Comparison of ENCODE assay signal across 8 cellular contexts in genomic region chr4:3291411-3291968, GRCh38. TPM values are rescaled to one million over a fixed set of nuclear protein-coding genes. Genes with fewer than 3 reads are reported as not detected.
DNase-seq lines count a peak whose midpoint lies in the region; ATAC-seq and TF ChIP-seq lines count a peak whose summit lies in the region.

No MANE protein-coding gene starts in this region.

- DNase-seq in GM12865 (ENCODE audit: low read depth) (no peak), RKO (ENCODE audit: low spot score) (peak; percentile 31), epithelial cell of prostate (ENCODE audit: low read depth, low spot score) (no peak), EL (no peak), GM10248 (ENCODE audit: extremely low spot score) (no peak)

- no peaks in the 10 kb centered on the region for H4K20me1 ChIP-seq in neural cell (ENCODE audit: insufficient read depth)

- H3K79me2 ChIP-seq in neural cell (replicated peaks; ENCODE audit: insufficient read depth, low read length): peaks cover 18% of the 10 kb centered on the region

- H3K4me3 ChIP-seq in GM12865 (ENCODE audit: low read depth, low read length): peak overlapping the region; percentile 84
- peak overlapping the region; percentile 97 for H3K4me3 ChIP-seq in neural cell (ENCODE audit: low read length)

- POLR2A ChIA-PET in GM10248 (lab: Yijun Ruan, JAX): no interaction called here

- H3F3A ChIP-seq in neural cell (ENCODE audit: insufficient read depth, low read length, poor library complexity, severe bottlenecking): no peaks in the 10 kb centered on the region

- peak overlapping the region; percentile 89 for H3K9ac ChIP-seq in neural cell (ENCODE audit: low read length)

- no peak for TF ChIP-seq RAD21 in neural cell (conservative IDR thresholded peaks at IDR 0.05)

- no peaks in the 10 kb centered on the region for H3K9me3 ChIP-seq in neural cell (ENCODE audit: low read length)

- no peak for TF ChIP-seq EP300 in neural cell (conservative IDR thresholded peaks at IDR 0.05; ENCODE audit: poor library complexity, severe bottlenecking)

- H3K27me3 ChIP-seq in neural cell (ENCODE audit: insufficient read depth, low read depth, low read length): no peaks in the 10 kb centered on the region

- peak overlapping the region; percentile 59 for H3K27ac ChIP-seq in epithelial cell of prostate
- H3K27ac ChIP-seq in neural cell (ENCODE audit: low read length): peak overlapping the region; percentile 72

- peak overlapping the region; percentile 41 for H2AFZ ChIP-seq in neural cell (ENCODE audit: low read depth, low read length)

- peak overlapping the region; percentile 88 for H3K4me2 ChIP-seq in neural cell (ENCODE audit: low read length)

- ATAC-seq in HG03342 (IDR thresholded peaks at IDR 0.05; ENCODE audit: unreplicated experiment): no peak
- ATAC-seq in HG02763 (IDR thresholded peaks at IDR 0.05; ENCODE audit: unreplicated experiment): no peak

- CTCF ChIA-PET in GM10248 (lab: Yijun Ruan, JAX): no interaction called here

- TF ChIP-seq CTCF in GM12865 (IDR thresholded peaks at IDR 0.05; ENCODE audit: insufficient read depth, low read depth, low read length, missing control alignments): no peak
- no peak for TF ChIP-seq CTCF in neural cell (IDR thresholded peaks at IDR 0.05; ENCODE audit: poor library complexity, severe bottlenecking)
- no peak for TF ChIP-seq CTCF in GM10248 (IDR thresholded peaks at IDR 0.05; ENCODE audit: control extremely low read depth, extremely low read depth, low read depth, missing control alignments)

- no peaks in the 10 kb centered on the region for H3K9me2 ChIP-seq in neural cell (ENCODE audit: insufficient read depth, low read length)

- no peaks in the 10 kb centered on the region for H3K36me3 ChIP-seq in neural cell (ENCODE audit: insufficient read depth, low read length)

TF ChIP-seq in neural cell, 6 proteins besides CTCF, POLR2A, EP300 and RAD21:
- TF ChIP-seq REST (IDR thresholded peaks at IDR 0.05; ENCODE audit: borderline replicate concordance): no peak
- no peak for TF ChIP-seq POLR2AphosphoS5 (IDR thresholded peaks at IDR 0.05)
- TF ChIP-seq SMC3 (conservative IDR thresholded peaks at IDR 0.05; ENCODE audit: poor library complexity): no peak
- no peak for TF ChIP-seq TAF1 (IDR thresholded peaks at IDR 0.05; ENCODE audit: low read depth)
- TF ChIP-seq MXI1 (conservative IDR thresholded peaks at IDR 0.05; ENCODE audit: poor library complexity, severe bottlenecking): no peak
- no peak for TF ChIP-seq EZH2 (IDR thresholded peaks at IDR 0.05; ENCODE audit: borderline replicate concordance, insufficient read depth, low read length, poor library complexity, severe bottlenecking)

RNA-seq across cellular contexts. Expression of gene RGS12, which starts 1.3 kb away (rescaled TPM):
- 62.9 and 66.4 TPM in 2 replicates for polyA plus RNA-seq in neural cell
- polyA minus RNA-seq in neural cell: 87.6 and 88.4 TPM in 2 replicates

RNA-seq across cellular contexts. Expression of gene MSANTD1, which starts 42.5 kb away (rescaled TPM):
- 12.7 and 15.8 TPM in 2 replicates for polyA plus RNA-seq in neural cell
- 12.7 and 13.4 TPM in 2 replicates for polyA minus RNA-seq in neural cell
